Comparison of ENCODE assay signal across 8 cellular contexts in the genomic region with DNA sequence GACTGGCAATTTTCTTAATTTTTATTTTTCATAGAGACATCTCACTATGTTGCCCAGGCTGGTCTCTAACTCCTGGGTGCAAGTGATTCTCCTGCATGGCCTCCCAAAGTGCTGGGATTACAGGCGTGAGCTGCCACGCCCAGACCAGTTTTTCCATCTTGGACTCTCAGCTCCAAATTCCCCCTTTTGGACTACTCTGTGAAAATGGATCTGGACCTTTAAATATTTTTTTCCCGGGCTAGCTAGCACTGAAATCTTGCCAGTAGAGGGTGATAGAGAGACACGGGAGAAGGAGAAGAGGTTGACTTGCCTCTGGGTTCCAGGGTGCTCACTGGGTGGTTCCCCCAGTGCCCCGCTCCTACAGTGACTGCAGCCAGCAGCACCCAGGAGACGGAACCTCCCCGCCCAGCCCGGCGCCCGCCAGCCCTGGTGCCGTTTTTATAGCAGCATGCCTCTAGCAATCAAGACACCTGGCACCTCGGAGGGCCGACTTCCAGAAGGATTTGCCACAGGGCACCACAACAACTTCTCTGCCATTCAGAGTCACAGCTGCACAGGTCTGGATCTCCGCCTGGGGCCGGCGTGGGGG. TPM values are rescaled to one million over a fixed set of nuclear protein-coding genes. Genes with fewer than 3 reads are reported as not detected.
A peak's percentile ranks its signal among the peaks of the same experiment; 100 is the strongest.
DNase-seq lines count a peak whose midpoint lies in the region; ATAC-seq and TF ChIP-seq lines count a peak whose summit lies in the region.

No MANE protein-coding gene starts in this region.

- H4K8ac ChIP-seq in mesenchymal stem cell (ENCODE audit: low read length), result no peak overlapping the region

- peak; percentile 93 for TF ChIP-seq CTCF in VCaP (conservative IDR thresholded peaks at IDR 0.05)

- H3K18ac ChIP-seq in mesenchymal stem cell (ENCODE audit: low read depth in 1 of 2, low read length in 2 of 2), result peak overlapping the region in 1 of 2 experiments; percentile 26

- H3K4me1 Mint-ChIP-seq in CD4-positive, CD25-positive, alpha-beta regulatory T cell, result peaks cover 2 to 8% (median 5%) of the 10 kb centered on the region in 4 donors

- no peaks in the 10 kb centered on the region for H3K27me3 ChIP-seq in CD4-positive, CD25-positive, alpha-beta regulatory T cell (ENCODE audit: control insufficient read depth, insufficient read depth, low read length)
- H3K27me3 ChIP-seq in mesenchymal stem cell (ENCODE audit: control insufficient read depth in 1 of 2, insufficient read depth in 1 of 2, low read length in 2 of 2), result no peaks in the 10 kb centered on the region

- no peak overlapping the region for H3K27ac Mint-ChIP-seq in CD4-positive, CD25-positive, alpha-beta regulatory T cell

- H3K4ac ChIP-seq in mesenchymal stem cell (ENCODE audit: low read depth in 1 of 2, low read length in 2 of 2), result no peak overlapping the region

- H4K91ac ChIP-seq in mesenchymal stem cell (ENCODE audit: low read length), result no peak overlapping the region

- H3K4me2 ChIP-seq in mesenchymal stem cell (ENCODE audit: low read length, poor library complexity, severe bottlenecking), result no peak overlapping the region

- H3K27ac ChIP-seq in CD4-positive, CD25-positive, alpha-beta regulatory T cell (ENCODE audit: insufficient read depth, low read length, poor library complexity, severe bottlenecking), result no peak overlapping the region
- H3K27ac ChIP-seq in VCaP (peak overlapping the region; percentile 54), mesenchymal stem cell (ENCODE audit: low read length, poor library complexity, severe bottlenecking) (no peak overlapping the region)

- H3K9ac ChIP-seq in mesenchymal stem cell (ENCODE audit: low read length), result peak overlapping the region; percentile 55

- H3K14ac ChIP-seq in mesenchymal stem cell (ENCODE audit: low read length in 2 of 2), result no peak overlapping the region

- H2BK12ac ChIP-seq in mesenchymal stem cell (ENCODE audit: low read length in 2 of 2), result no peak overlapping the region

- no peak overlapping the region for H3K23ac ChIP-seq in mesenchymal stem cell (ENCODE audit: low read length in 2 of 2)

- no peak overlapping the region for H2BK15ac ChIP-seq in mesenchymal stem cell (ENCODE audit: low read depth, poor library complexity, severe bottlenecking)

- H3K27me3 Mint-ChIP-seq in CD4-positive, CD25-positive, alpha-beta regulatory T cell, result no peaks in the 10 kb centered on the region

- WGBS in mesenchymal stem cell, result 45% methylated on average over 16 of the region's 16 CpGs

- H2BK5ac ChIP-seq in mesenchymal stem cell (ENCODE audit: low read depth, low read length, poor library complexity, severe bottlenecking), result no peak overlapping the region

- H3K4me3 ChIP-seq in CD4-positive, CD25-positive, alpha-beta regulatory T cell (ENCODE audit: low read depth, low read length), result no peak overlapping the region
- peak overlapping the region in 1 of 2 experiments; percentile 57 for H3K4me3 ChIP-seq in mesenchymal stem cell (ENCODE audit: insufficient read depth in 1 of 2, low read depth in 1 of 2, low read length in 2 of 2)

- no peaks in the 10 kb centered on the region for H3K9me3 ChIP-seq in CD4-positive, CD25-positive, alpha-beta regulatory T cell (ENCODE audit: control insufficient read depth in 2 of 2, low read length in 2 of 2)
- no peaks in the 10 kb centered on the region for H3K9me3 ChIP-seq in mesenchymal stem cell (ENCODE audit: control insufficient read depth, low read length)

- no peak overlapping the region for H2AK5ac ChIP-seq in mesenchymal stem cell (ENCODE audit: low read length, severe bottlenecking)

- no peaks in the 10 kb centered on the region for H3K36me3 ChIP-seq in CD4-positive, CD25-positive, alpha-beta regulatory T cell (ENCODE audit: control insufficient read depth, insufficient read depth, low read length)
- H3K36me3 ChIP-seq in mesenchymal stem cell (ENCODE audit: control insufficient read depth in 1 of 2, insufficient read depth in 2 of 2, low read depth in 1 of 2, low read length in 2 of 2), result no peaks in the 10 kb centered on the region

- no peak overlapping the region for H2BK120ac ChIP-seq in mesenchymal stem cell (ENCODE audit: low read depth, low read length)

- H3K4me1 ChIP-seq in CD4-positive, CD25-positive, alpha-beta regulatory T cell (ENCODE audit: control insufficient read depth, insufficient read depth, low read length, poor library complexity, severe bottlenecking), result peaks cover 4% of the 10 kb centered on the region
- peaks cover 3% of the 10 kb centered on the region for H3K4me1 ChIP-seq in mesenchymal stem cell (ENCODE audit: control insufficient read depth, insufficient read depth, low read depth, low read length)

- peak; percentile 42 to 70 for ATAC-seq in CD4-positive, CD25-positive, alpha-beta regulatory T cell (ENCODE audit: low read depth in 2 of 2)
- ATAC-seq in GM19035 (IDR thresholded peaks at IDR 0.05; ENCODE audit: unreplicated experiment) (peak; percentile 96), HG03159 (IDR thresholded peaks at IDR 0.05; ENCODE audit: unreplicated experiment) (peak; percentile 98)

- H3K79me1 ChIP-seq in mesenchymal stem cell (replicated peaks; ENCODE audit: low read length, poor library complexity, severe bottlenecking), result no peaks in the 10 kb centered on the region

- peaks cover 0 to 6% (median 1%) of the 10 kb centered on the region in 7 donors for H3K9me3 Mint-ChIP-seq in CD4-positive, CD25-positive, alpha-beta regulatory T cell

- peak; percentile 6 to 70 (median 35) for DNase-seq in CD4-positive, CD25-positive, alpha-beta regulatory T cell
- DNase-seq in NCI-H2196 (lab: John Stamatoyannopoulos, UW; ENCODE audit: unreplicated experiment), result peak; percentile 64
- DNase-seq in ecto neural progenitor cell (ENCODE audit: low spot score), result peak; percentile 63
- DNase-seq in mesenchymal stem cell, result peak; percentile 74
- DNase-seq in stimulated activated naive CD4-positive, alpha-beta T cell (lab: John Stamatoyannopoulos, UW), result peak in 4 of 6 experiments; percentile 6 to 52 (median 26)

- H3K4me3 Mint-ChIP-seq in CD4-positive, CD25-positive, alpha-beta regulatory T cell, result no peak overlapping the region

- H2AFZ ChIP-seq in mesenchymal stem cell (ENCODE audit: low read depth, low read length), result no peak overlapping the region

- H3K36me3 Mint-ChIP-seq in CD4-positive, CD25-positive, alpha-beta regulatory T cell, result peaks cover 5% of the 10 kb centered on the region

RNA-seq across cellular contexts. Expression of a gene that starts 34.7 kb away (rescaled TPM):
- 1.5 TPM for total RNA-seq in CD4-positive, CD25-positive, alpha-beta regulatory T cell
- 1 to 10 TPM; 2.0 to 5.0 (median 4.1) TPM for polyA plus RNA-seq in CD4-positive, CD25-positive, alpha-beta regulatory T cell
- 25.2 TPM for polyA plus RNA-seq in mesenchymal stem cell (2013, experiment 1 of 2)
- polyA plus RNA-seq in mesenchymal stem cell (2013, experiment 2 of 2), result 26.5 TPM
